In genomic region chr3:102170545-102170944, GRCh38 we compare ENCODE assay signal across 4 cellular contexts.
"Had no signal": no experiment of that assay in that cellular context is flagged by ENCODE, and none has a peak within 500 bp of the region (broad histone marks: within the 10 kb centered on the region; RNA-seq: fewer than 3 reads in every experiment).

No MANE protein-coding gene starts in this region.

- DNase-seq: H9, HCEC 1CT had no signal

- H3K27ac Mint-ChIP-seq: H9 had no signal

- H3K4me3 ChIP-seq: GM23338, K562 had no signal

- H3K4me3 Mint-ChIP-seq: GM23338, H9 had no signal

- H3K4me2 ChIP-seq: GM23338 had no signal

- H3K4me1 Mint-ChIP-seq: GM23338, H9 had no signal

- H3K9me3 Mint-ChIP-seq: GM23338 had no signal

- ATAC-seq: GM23338, K562 had no signal
